29 cellular contexts compared by ENCODE assay signal in the genomic region with DNA sequence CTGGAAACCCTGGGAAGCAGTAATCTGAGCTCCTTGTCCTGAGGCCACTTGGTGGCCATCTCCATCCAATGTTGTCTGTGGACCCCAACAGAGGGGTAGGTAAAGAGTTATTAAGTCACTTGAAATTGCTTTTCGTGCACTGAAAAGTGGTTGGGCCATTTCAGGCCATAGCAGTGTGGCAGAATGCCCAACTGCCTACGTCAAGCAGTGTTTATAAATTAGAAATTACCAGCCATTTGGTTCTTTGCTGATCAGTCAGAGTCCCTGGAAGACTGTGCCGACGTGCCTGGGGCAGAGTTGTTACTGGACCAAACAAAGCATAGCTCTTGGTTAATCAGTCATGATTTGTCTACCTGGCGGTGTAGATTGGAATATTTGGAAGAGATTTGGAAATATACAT.
A peak's percentile ranks its signal among the peaks of the same experiment; 100 is the strongest.
DNase-seq lines count a peak whose midpoint lies in the region; ATAC-seq, FAIRE-seq and TF ChIP-seq lines count a peak whose summit lies in the region.
"Had no signal": no experiment of that assay in that cellular context is flagged by ENCODE, and none has a peak within 500 bp of the region (broad histone marks: within the 10 kb centered on the region; RNA-seq: fewer than 3 reads in every experiment).

No MANE protein-coding gene starts in this region.

- no peaks in the 10 kb centered on the region for H3K4me1 ChIP-seq in pancreas
- no peaks in the 10 kb centered on the region for H3K4me1 ChIP-seq in left lung
- H3K4me1 ChIP-seq: adrenal gland, SJSA1, tibial nerve had no signal

- peaks cover 27% of the 10 kb centered on the region for H3K27me3 Mint-ChIP-seq in progenitor cell of endocrine pancreas
- H3K27me3 Mint-ChIP-seq: activated naive CD4-positive, alpha-beta T cell treated with anti-CD3 and anti-CD28 coated beads, Interleukin-2, amount 10 ng/mL, durations not matched to agents 7 days and 5 days; activated T-helper 17 cell treated with anti-CD3 and anti-CD28 coated beads, Interleukin-2, amount 50 U/mL, for 72 hours had no signal

- no peaks in the 10 kb centered on the region for H3K36me3 ChIP-seq in pancreas
- H3K36me3 ChIP-seq in left lung = no peaks in the 10 kb centered on the region
- H3K36me3 ChIP-seq: adrenal gland, brain microvascular endothelial cell, SJSA1, tibial nerve had no signal

- H3K9me3 Mint-ChIP-seq in progenitor cell of endocrine pancreas (ENCODE audit: low read depth) = no peaks in the 10 kb centered on the region
- H3K9me3 Mint-ChIP-seq: activated naive CD4-positive, alpha-beta T cell treated with anti-CD3 and anti-CD28 coated beads, Interleukin-2, amount 10 ng/mL, durations not matched to agents 7 days and 5 days; activated T-helper 17 cell treated with anti-CD3 and anti-CD28 coated beads, Interleukin-2, amount 50 U/mL, for 72 hours; mesothelial cell of epicardium; stimulated activated effector memory CD8-positive, alpha-beta T cell treated with anti-CD3 and anti-CD28 coated beads, Interleukin-12 subunit alpha, Interleukin-12 subunit beta, amount 100 ng/mL, for 72 hours had no signal

- H3K4me3 ChIP-seq in epithelial cell of esophagus (ENCODE audit: low read length) = no peak overlapping the region
- H3K4me3 ChIP-seq in pancreas = no peak overlapping the region
- H3K4me3 ChIP-seq in left lung = no peak overlapping the region
- H3K4me3 ChIP-seq: adrenal gland, SJSA1, tibial nerve had no signal

- H3K9me3 ChIP-seq in pancreas (no peaks in the 10 kb centered on the region), left lung (no peaks in the 10 kb centered on the region)
- H3K9me3 ChIP-seq: adrenal gland, SJSA1, tibial nerve had no signal

- WGBS in pancreas, 2 donors = 53 to 58% methylated on average over 5 of the region's 5 CpGs

- H3K27ac Mint-ChIP-seq in progenitor cell of endocrine pancreas = no peak overlapping the region
- H3K27ac Mint-ChIP-seq: activated naive CD4-positive, alpha-beta T cell treated with anti-CD3 and anti-CD28 coated beads, Interleukin-2, amount 10 ng/mL, durations not matched to agents 7 days and 5 days; mesothelial cell of epicardium; stimulated activated effector memory CD8-positive, alpha-beta T cell treated with anti-CD3 and anti-CD28 coated beads, Interleukin-12 subunit alpha, Interleukin-12 subunit beta, amount 100 ng/mL, for 72 hours had no signal

- TF ChIP-seq CTCF in epithelial cell of esophagus (IDR thresholded peaks at IDR 0.05; ENCODE audit: insufficient read depth, low read depth, low read length, missing control alignments) = no peak
- TF ChIP-seq CTCF in pancreas (IDR thresholded peaks at IDR 0.05) = no peak
- TF ChIP-seq CTCF in progenitor cell of endocrine pancreas (IDR thresholded peaks at IDR 0.05; ENCODE audit: unreplicated experiment) = no peak
- no peak for TF ChIP-seq CTCF in left lung (IDR thresholded peaks at IDR 0.05)

- ATAC-seq in pancreas (peak in 3 of 4 donors; percentile 28 to 34 (median 33)), left lung (no peak), GM19351 (IDR thresholded peaks at IDR 0.05; ENCODE audit: unreplicated experiment) (no peak)
- ATAC-seq: HCT116, HepG2 had no signal

- H3K27ac ChIP-seq in pancreas (no peak overlapping the region), left lung (no peak overlapping the region)
- H3K27ac ChIP-seq: adrenal gland, SJSA1, tibial nerve, VCaP had no signal

- FAIRE-seq in pancreas (lab: Jason Lieb, UNC) = no peak
- FAIRE-seq: colon, HepG2 had no signal

- peaks cover 6% of the 10 kb centered on the region for H3K4me1 Mint-ChIP-seq in progenitor cell of endocrine pancreas (ENCODE audit: low read depth)

- no peaks in the 10 kb centered on the region for H3K36me3 Mint-ChIP-seq in progenitor cell of endocrine pancreas (ENCODE audit: insufficient read depth)
- H3K36me3 Mint-ChIP-seq: activated naive CD4-positive, alpha-beta T cell treated with anti-CD3 and anti-CD28 coated beads, Interleukin-2, amount 10 ng/mL, durations not matched to agents 7 days and 5 days; mesothelial cell of epicardium; stimulated activated effector memory CD8-positive, alpha-beta T cell treated with anti-CD3 and anti-CD28 coated beads, Interleukin-12 subunit alpha, Interleukin-12 subunit beta, amount 100 ng/mL, for 72 hours had no signal

- H3K27me3 ChIP-seq in pancreas (no peaks in the 10 kb centered on the region), left lung (no peaks in the 10 kb centered on the region)
- H3K27me3 ChIP-seq: adrenal gland, brain microvascular endothelial cell, SJSA1, tibial nerve had no signal

- H3K4me3 Mint-ChIP-seq in progenitor cell of endocrine pancreas (ENCODE audit: low read depth) = no peak overlapping the region
- H3K4me3 Mint-ChIP-seq: activated naive CD4-positive, alpha-beta T cell treated with anti-CD3 and anti-CD28 coated beads, Interleukin-2, amount 10 ng/mL, durations not matched to agents 7 days and 5 days; mesothelial cell of epicardium; stimulated activated effector memory CD8-positive, alpha-beta T cell treated with anti-CD3 and anti-CD28 coated beads, Interleukin-12 subunit alpha, Interleukin-12 subunit beta, amount 100 ng/mL, for 72 hours had no signal

- intact Hi-C loops in pancreas (cut with DNase I) = no loop called here
- intact Hi-C loops in left lung (cut with DNase I) = no loop called here

- DNase-seq in NCI-H1048 (lab: John Stamatoyannopoulos, UW) (peak; percentile 23), NCI-H748 treated with DMSO at 0.1 percent for 48 hours (lab: John Stamatoyannopoulos, UW) (peak; percentile 60), epithelial cell of esophagus (ENCODE audit: low read depth) (peak; percentile 81), pancreas (no peak), progenitor cell of endocrine pancreas (ENCODE audit: low spot score, unreplicated experiment) (no peak), left lung (no peak)
- DNase-seq: activated CD4-positive, alpha-beta T cell treated with anti-CD3 and anti-CD28 coated beads for 4 hours; activated naive CD4-positive, alpha-beta T cell treated with anti-CD3 and anti-CD28 coated beads, Interleukin-2, amount 10 ng/mL, durations not matched to agents 7 days and 5 days; brain microvascular endothelial cell; DMS53; effector CD8-positive, alpha-beta T cell; erythroblast; GDM1; NCI-H1694 treated with DMSO at 0.1 percent for 48 hours; NCI-H2227 treated with DMSO at 0.1 percent for 48 hours; NCI-H526 treated with DMSO at 0.1 percent for 48 hours; stimulated activated CD4-positive, alpha-beta T cell treated with anti-CD3 and anti-CD28 coated beads, Interleukin-15, amount 100 ng/mL, for 24 hours; T1000 had no signal

Comparison
In these comparisons a context has a peak if more than half of its experiments do, and no peak if none do; other contexts are left out.
1. DNase-seq: peak in NCI-H1048 (single experiment), NCI-H748 treated with DMSO at 0.1 percent for 48 hours (single experiment) and epithelial cell of esophagus (single experiment); none in pancreas (0 of 6), progenitor cell of endocrine pancreas (single experiment) and left lung (0 of 2).
2. ATAC-seq: peak in pancreas (3 of 4); none in left lung (single experiment) and GM19351 (single experiment).